ENCODE assay signal across 34 cellular contexts in genomic region chr6:20476501-20477043, GRCh38.
"Had no signal": no experiment of that assay in that cellular context is flagged by ENCODE, and none has a peak within 500 bp of the region (broad histone marks: within the 10 kb centered on the region; RNA-seq: fewer than 3 reads in every experiment).

No MANE protein-coding gene starts in this region.

- H3K4me3 Mint-ChIP-seq: activated CD8-positive, alpha-beta T cell treated with anti-CD3 and anti-CD28 coated beads for 36 hours; activated naive CD4-positive, alpha-beta T cell treated with anti-CD3 and anti-CD28 coated beads for 36 hours; activated T-cell treated with anti-CD3 and anti-CD28 coated beads, Interleukin-2, amount 50 U/mL, for 72 hours had no signal

- DNase-seq: activated CD4-positive, alpha-beta T cell treated with anti-CD3 and anti-CD28 coated beads for 1 hour; activated CD4-positive, alpha-beta T cell treated with anti-CD3 and anti-CD28 coated beads for 48 hours; activated CD4-positive, alpha-beta T cell treated with anti-CD3 and anti-CD28 coated beads, Interleukin-2, amount 50 U/mL, for 4 hours; activated CD4-positive, CD25-positive, alpha-beta regulatory T cell; activated CD8-positive, alpha-beta T cell treated with anti-CD3 and anti-CD28 coated beads for 36 hours; activated gamma-delta T cell treated with Interleukin-2 at 50 U/mL for 16 hours; activated naive CD4-positive, alpha-beta T cell treated with anti-CD3 and anti-CD28 coated beads for 36 hours; activated T-cell treated with anti-CD3 and anti-CD28 coated beads, Interleukin-2, amount 50 U/mL, for 1 hour; activated T-cell treated with anti-CD3 and anti-CD28 coated beads, Interleukin-2, amount 50 U/mL, for 72 hours; adrenal gland; body of pancreas; cerebellar nuclear complex; NCI-H1092 treated with DMSO at 0.1 percent for 48 hours; NCI-H1417; NCI-H146; NCI-H187; NCI-H2029 treated with DMSO at 0.1 percent for 48 hours; NCI-H2107; NCI-H2171; NCI-H510A; NCI-H526; NCI-H748 treated with DMSO at 0.1 percent for 48 hours; NK-92 treated with Interleukin-12 subunit alpha and Interleukin-12 subunit beta, amount 100 ng/mL, for 24 hours; PC-3; Right ventricle myocardium superior; SW 1271; T-helper 1 cell; T-helper 2 cell; T-helper 9 cell had no signal

- H3K27ac ChIP-seq: adrenal gland, body of pancreas, breast epithelium, VCaP had no signal

- H3K27me3 Mint-ChIP-seq: activated CD8-positive, alpha-beta T cell treated with anti-CD3 and anti-CD28 coated beads for 36 hours had no signal

- H3K36me3 ChIP-seq: breast epithelium had no signal

- H3K27ac Mint-ChIP-seq: activated CD8-positive, alpha-beta T cell treated with anti-CD3 and anti-CD28 coated beads for 36 hours; activated naive CD4-positive, alpha-beta T cell treated with anti-CD3 and anti-CD28 coated beads for 36 hours had no signal

- H3K4me3 ChIP-seq: adrenal gland, body of pancreas, breast epithelium had no signal

- H3K27me3 ChIP-seq: adrenal gland, body of pancreas, breast epithelium had no signal

- H3K4me1 ChIP-seq: adrenal gland, body of pancreas, breast epithelium had no signal

- ATAC-seq: activated CD8-positive, alpha-beta T cell treated with anti-CD3 and anti-CD28 coated beads for 36 hours; activated naive CD4-positive, alpha-beta T cell treated with anti-CD3 and anti-CD28 coated beads, Interleukin-2, amount 50 U/mL, for 72 hours; activated T-cell treated with anti-CD3 and anti-CD28 coated beads, Interleukin-2, amount 50 U/mL, for 72 hours; body of pancreas; PC-3 had no signal

- H3K9me3 Mint-ChIP-seq: activated CD8-positive, alpha-beta T cell treated with anti-CD3 and anti-CD28 coated beads for 36 hours; activated naive CD4-positive, alpha-beta T cell treated with anti-CD3 and anti-CD28 coated beads for 36 hours; activated naive CD4-positive, alpha-beta T cell treated with anti-CD3 and anti-CD28 coated beads, Interleukin-2, amount 50 U/mL, for 72 hours; activated T-cell treated with anti-CD3 and anti-CD28 coated beads, Interleukin-2, amount 50 U/mL, for 72 hours had no signal

- H3K9me3 ChIP-seq: adrenal gland, body of pancreas, breast epithelium had no signal

- FAIRE-seq: astrocyte, RCC 7860 had no signal
